ENCODE assay signal across 1 cellular context in genomic region chr17:27602721-27603445, GRCh38.
TF ChIP-seq lines count a peak whose summit lies in the region.

No MANE protein-coding gene starts in this region.

TF ChIP-seq in WTC11, 78 proteins besides CTCF, POLR2A, EP300 and RAD21 (continued from another document):
- TF ChIP-seq AR (CRISPR knock-in tag; IDR thresholded peaks at IDR 0.05) (no peak), OVOL2 (CRISPR knock-in tag; IDR thresholded peaks at IDR 0.05; ENCODE audit: borderline replicate concordance) (no peak), HMGA2 (CRISPR knock-in tag; IDR thresholded peaks at IDR 0.05) (no peak), JUN (CRISPR knock-in tag; IDR thresholded peaks at IDR 0.05) (no peak), E2F5 (CRISPR knock-in tag; IDR thresholded peaks at IDR 0.05) (no peak)
- TF ChIP-seq, protein P1, sequence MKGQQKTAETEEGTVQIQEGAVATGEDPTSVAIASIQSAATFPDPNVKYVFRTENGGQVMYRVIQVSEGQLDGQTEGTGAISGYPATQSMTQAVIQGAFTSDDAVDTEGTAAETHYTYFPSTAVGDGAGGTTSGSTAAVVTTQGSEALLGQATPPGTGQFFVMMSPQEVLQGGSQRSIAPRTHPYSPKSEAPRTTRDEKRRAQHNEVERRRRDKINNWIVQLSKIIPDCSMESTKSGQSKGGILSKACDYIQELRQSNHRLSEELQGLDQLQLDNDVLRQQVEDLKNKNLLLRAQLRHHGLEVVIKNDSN (CRISPR knock-in tag; IDR thresholded peaks at IDR 0.05), result no peak
